ENCODE assay signal across 8 cellular contexts in the genomic region with DNA sequence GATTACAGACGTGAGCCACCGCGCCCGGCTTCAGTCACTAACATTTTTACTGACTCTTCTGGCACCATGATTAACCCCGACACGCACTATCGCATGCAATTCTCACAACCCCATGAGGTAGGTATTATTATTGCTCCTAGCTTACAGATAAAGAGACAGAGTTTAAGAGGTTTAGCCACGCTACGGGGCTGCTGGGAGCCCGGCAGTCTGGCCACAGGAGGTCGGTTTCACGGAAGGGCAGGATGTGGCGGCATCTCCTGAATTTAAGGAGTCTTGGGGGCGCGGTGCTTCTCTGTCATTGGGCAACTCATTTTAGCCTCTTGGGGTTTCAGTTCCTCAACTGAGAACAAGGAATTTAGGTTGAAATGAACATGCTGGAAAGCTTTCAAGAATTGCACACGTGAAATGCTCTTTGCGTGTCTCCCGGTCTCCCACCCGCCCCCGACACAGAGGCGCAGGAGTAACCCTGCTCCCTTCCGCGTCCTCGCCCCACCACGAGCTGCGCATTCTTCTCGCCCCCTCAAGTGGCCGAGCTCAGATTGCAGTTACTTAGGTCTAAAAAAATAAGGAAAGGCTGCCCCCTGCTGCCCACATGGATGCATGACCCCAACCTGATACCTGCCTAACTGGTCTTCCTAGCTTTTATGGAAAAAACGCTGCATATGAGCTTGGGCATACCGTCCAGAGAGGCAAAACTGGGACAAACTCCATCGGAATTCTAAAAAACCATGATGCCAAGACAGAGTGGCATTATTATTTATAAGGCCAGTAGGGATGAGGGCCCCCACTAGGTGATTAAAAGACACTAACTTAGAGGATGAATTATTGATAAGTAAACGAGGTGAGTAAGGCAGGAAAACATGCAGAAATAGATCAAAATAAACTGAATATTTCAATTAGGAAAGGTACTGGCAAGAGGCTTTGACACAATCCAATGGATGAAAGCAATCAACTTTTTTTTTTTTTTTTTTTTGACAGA. TPM values are rescaled to one million over a fixed set of nuclear protein-coding genes. Genes with fewer than 3 reads are reported as not detected.
DNase-seq lines count a peak whose midpoint lies in the region; ATAC-seq and TF ChIP-seq lines count a peak whose summit lies in the region.

No MANE protein-coding gene starts in this region.

- no peaks in the 10 kb centered on the region for H3K36me3 ChIP-seq in SJCRH30
- no peaks in the 10 kb centered on the region for H3K36me3 ChIP-seq in uterus

- no peaks in the 10 kb centered on the region for H3K27me3 Mint-ChIP-seq in activated naive CD4-positive, alpha-beta T cell treated with anti-CD3 and anti-CD28 coated beads for 36 hours (ENCODE audit: low read depth)

- 0 out of 2 replicates have a peak overlapping the region, but pooled peaks have one; percentile 10 for H3K4me3 ChIP-seq in SJCRH30
- H3K4me3 ChIP-seq in uterus, result no peak overlapping the region

- intact Hi-C loops in activated naive CD4-positive, alpha-beta T cell treated with anti-CD3 and anti-CD28 coated beads for 36 hours (cut with micrococcal nuclease), result loop anchor here (1.0 kb wide), 7 partner anchors 72 to 248 kb away; no protein-coding TSS in a partner anchor
- intact Hi-C loops in uterus (cut with DNase I; ENCODE audit: low total_unique reads), result no loop called here

- no peaks in the 10 kb centered on the region for H3K9me3 Mint-ChIP-seq in activated naive CD4-positive, alpha-beta T cell treated with anti-CD3 and anti-CD28 coated beads for 36 hours

- H3K4me1 ChIP-seq in SJCRH30 (0 out of 2 replicates have a peak, but pooled peaks cover 2% of the 10 kb centered on the region), uterus (no peaks in the 10 kb centered on the region)

- H3K9me3 ChIP-seq in SJCRH30 (replicated peaks), result no peaks in the 10 kb centered on the region
- H3K9me3 ChIP-seq in uterus, result no peaks in the 10 kb centered on the region

- CTCF ChIA-PET in activated naive CD4-positive, alpha-beta T cell treated with anti-CD3 and anti-CD28 coated beads for 36 hours (lab: Charles Lee), result interaction anchor here (0.7 to 21.5 kb wide), 23 partner anchors 9 to 249 kb away, joined by 3 to 382 read pairs (median 5); no protein-coding TSS in a partner anchor

- DNase-seq in MV-4-11 (lab: John Stamatoyannopoulos, UW) (peak; percentile 97), SJCRH30 (peak; percentile 88 to 93), glomerular endothelial cell (ENCODE audit: extremely low read depth, low read depth, low spot score) (peak; percentile 84), occipital lobe (lab: John Stamatoyannopoulos, UW) (peak; percentile 75), uterus (peak; percentile 65 to 81)
- DNase-seq in activated naive CD4-positive, alpha-beta T cell treated with anti-CD3 and anti-CD28 coated beads for 36 hours, result peak; percentile 86

- H3K4me1 Mint-ChIP-seq in activated naive CD4-positive, alpha-beta T cell treated with anti-CD3 and anti-CD28 coated beads for 36 hours (ENCODE audit: low read depth), result peaks cover 8% of the 10 kb centered on the region

- H3K27me3 ChIP-seq in SJCRH30, result peaks cover 13% of the 10 kb centered on the region; the same call in 1 of the 2 replicates
- H3K27me3 ChIP-seq in uterus, result no peaks in the 10 kb centered on the region

- ATAC-seq in HG02610 (IDR thresholded peaks at IDR 0.05; ENCODE audit: unreplicated experiment), result peak; percentile 84

- H3K4me3 Mint-ChIP-seq in activated naive CD4-positive, alpha-beta T cell treated with anti-CD3 and anti-CD28 coated beads for 36 hours, result peak overlapping the region; percentile 72

- peak; percentile 91 for TF ChIP-seq CTCF in GM12872 (IDR thresholded peaks at IDR 0.05; ENCODE audit: insufficient read depth, low read depth, low read length)
- TF ChIP-seq CTCF in uterus (IDR thresholded peaks at IDR 0.05), result peak; percentile 79 to 95 (median 92)

- no peak for TF ChIP-seq POLR2A in uterus (IDR thresholded peaks at IDR 0.05)

- peaks cover 13% of the 10 kb centered on the region for H3K36me3 Mint-ChIP-seq in activated naive CD4-positive, alpha-beta T cell treated with anti-CD3 and anti-CD28 coated beads for 36 hours (ENCODE audit: low read depth)

- H3K27ac Mint-ChIP-seq in activated naive CD4-positive, alpha-beta T cell treated with anti-CD3 and anti-CD28 coated beads for 36 hours, result peak overlapping the region; percentile 99

- no peak overlapping the region for H3K27ac ChIP-seq in SJCRH30
- no peak overlapping the region for H3K27ac ChIP-seq in uterus

RNA-seq across cellular contexts. Expression of a gene that starts 12.4 kb away (rescaled TPM):
- total RNA-seq in SJCRH30 (2014; rRNA removed; shearing (Covaris generic)), result not detected in 2 replicates
- total RNA-seq in activated naive CD4-positive, alpha-beta T cell treated with anti-CD3 and anti-CD28 coated beads for 36 hours, result under 1 TPM in 1 of 2 experiments, not detected in 1; 0.50 TPM
- total RNA-seq in glomerular endothelial cell (0.41 and 3.0 TPM in 2 replicates), occipital lobe (not detected), uterus (not detected)

RNA-seq across cellular contexts. Expression of a gene that starts 33.9 kb away (rescaled TPM):
- total RNA-seq in SJCRH30 (2014; rRNA removed; shearing (Covaris generic)), result not detected in 2 replicates
- total RNA-seq in activated naive CD4-positive, alpha-beta T cell treated with anti-CD3 and anti-CD28 coated beads for 36 hours, result not detected
- total RNA-seq in glomerular endothelial cell (not detected in 2 replicates), occipital lobe (not detected), uterus (1 to 10 TPM in 1 of 4 donors, not detected in 3; 1.0 TPM)
